ENCODE assay signal across 1 cellular context in genomic region chr12:93107514-93107942, GRCh38.
TF ChIP-seq lines count a peak whose summit lies in the region.

No MANE protein-coding gene starts in this region.

TF ChIP-seq in WTC11, 78 proteins besides CTCF, POLR2A, EP300 and RAD21 (continued from another document):
- no peak for TF ChIP-seq AFF4 (CRISPR knock-in tag; IDR thresholded peaks at IDR 0.05; ENCODE audit: borderline replicate concordance)
- no peak for TF ChIP-seq IRF2 (CRISPR knock-in tag; IDR thresholded peaks at IDR 0.05; ENCODE audit: borderline replicate concordance, low read depth)
- no peak for TF ChIP-seq NFATC4 (CRISPR knock-in tag; IDR thresholded peaks at IDR 0.05)
- no peak for TF ChIP-seq CREM (CRISPR knock-in tag; IDR thresholded peaks at IDR 0.05)
- no peak for TF ChIP-seq FOXP4 (CRISPR knock-in tag; IDR thresholded peaks at IDR 0.05)
- TF ChIP-seq ZNF281 (CRISPR knock-in tag; IDR thresholded peaks at IDR 0.05) = no peak
- TF ChIP-seq ZNF671 (CRISPR knock-in tag; IDR thresholded peaks at IDR 0.05) = no peak
- TF ChIP-seq E2F1 (CRISPR knock-in tag; IDR thresholded peaks at IDR 0.05) = no peak
